1 cellular context compared by ENCODE assay signal in the genomic region with DNA sequence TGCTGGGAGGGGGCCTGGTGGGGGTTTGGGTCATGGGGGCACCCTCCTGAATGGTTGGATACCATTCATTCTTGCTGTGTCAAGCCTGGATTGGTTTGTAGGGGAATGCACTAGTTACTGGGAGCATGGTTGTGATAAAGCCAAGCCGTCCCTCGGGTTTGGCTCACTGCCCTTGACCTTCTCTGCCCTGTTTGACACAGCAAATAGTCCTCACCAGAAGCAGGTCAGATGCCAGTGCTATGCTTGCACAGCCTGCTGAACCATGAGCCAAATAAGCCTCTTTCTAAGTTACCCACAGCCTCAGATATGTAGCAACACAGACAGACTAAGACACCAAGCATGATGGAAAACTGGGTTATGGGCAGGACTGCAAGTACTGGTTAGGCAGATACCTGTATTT.
TF ChIP-seq lines count a peak whose summit lies in the region.

No MANE protein-coding gene starts in this region.

TF ChIP-seq in HepG2, 621 proteins besides CTCF, POLR2A, EP300 and RAD21 (continued from another document and continues in another):
- TF ChIP-seq, protein P1, sequence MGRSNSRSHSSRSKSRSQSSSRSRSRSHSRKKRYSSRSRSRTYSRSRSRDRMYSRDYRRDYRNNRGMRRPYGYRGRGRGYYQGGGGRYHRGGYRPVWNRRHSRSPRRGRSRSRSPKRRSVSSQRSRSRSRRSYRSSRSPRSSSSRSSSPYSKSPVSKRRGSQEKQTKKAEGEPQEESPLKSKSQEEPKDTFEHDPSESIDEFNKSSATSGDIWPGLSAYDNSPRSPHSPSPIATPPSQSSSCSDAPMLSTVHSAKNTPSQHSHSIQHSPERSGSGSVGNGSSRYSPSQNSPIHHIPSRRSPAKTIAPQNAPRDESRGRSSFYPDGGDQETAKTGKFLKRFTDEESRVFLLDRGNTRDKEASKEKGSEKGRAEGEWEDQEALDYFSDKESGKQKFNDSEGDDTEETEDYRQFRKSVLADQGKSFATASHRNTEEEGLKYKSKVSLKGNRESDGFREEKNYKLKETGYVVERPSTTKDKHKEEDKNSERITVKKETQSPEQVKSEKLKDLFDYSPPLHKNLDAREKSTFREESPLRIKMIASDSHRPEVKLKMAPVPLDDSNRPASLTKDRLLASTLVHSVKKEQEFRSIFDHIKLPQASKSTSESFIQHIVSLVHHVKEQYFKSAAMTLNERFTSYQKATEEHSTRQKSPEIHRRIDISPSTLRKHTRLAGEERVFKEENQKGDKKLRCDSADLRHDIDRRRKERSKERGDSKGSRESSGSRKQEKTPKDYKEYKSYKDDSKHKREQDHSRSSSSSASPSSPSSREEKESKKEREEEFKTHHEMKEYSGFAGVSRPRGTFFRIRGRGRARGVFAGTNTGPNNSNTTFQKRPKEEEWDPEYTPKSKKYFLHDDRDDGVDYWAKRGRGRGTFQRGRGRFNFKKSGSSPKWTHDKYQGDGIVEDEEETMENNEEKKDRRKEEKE (IDR thresholded peaks at IDR 0.05) = no peak
- TF ChIP-seq, protein P2, sequence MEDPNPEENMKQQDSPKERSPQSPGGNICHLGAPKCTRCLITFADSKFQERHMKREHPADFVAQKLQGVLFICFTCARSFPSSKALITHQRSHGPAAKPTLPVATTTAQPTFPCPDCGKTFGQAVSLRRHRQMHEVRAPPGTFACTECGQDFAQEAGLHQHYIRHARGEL (CRISPR knock-in tag; IDR thresholded peaks at IDR 0.05) = no peak
- TF ChIP-seq, protein P3, sequence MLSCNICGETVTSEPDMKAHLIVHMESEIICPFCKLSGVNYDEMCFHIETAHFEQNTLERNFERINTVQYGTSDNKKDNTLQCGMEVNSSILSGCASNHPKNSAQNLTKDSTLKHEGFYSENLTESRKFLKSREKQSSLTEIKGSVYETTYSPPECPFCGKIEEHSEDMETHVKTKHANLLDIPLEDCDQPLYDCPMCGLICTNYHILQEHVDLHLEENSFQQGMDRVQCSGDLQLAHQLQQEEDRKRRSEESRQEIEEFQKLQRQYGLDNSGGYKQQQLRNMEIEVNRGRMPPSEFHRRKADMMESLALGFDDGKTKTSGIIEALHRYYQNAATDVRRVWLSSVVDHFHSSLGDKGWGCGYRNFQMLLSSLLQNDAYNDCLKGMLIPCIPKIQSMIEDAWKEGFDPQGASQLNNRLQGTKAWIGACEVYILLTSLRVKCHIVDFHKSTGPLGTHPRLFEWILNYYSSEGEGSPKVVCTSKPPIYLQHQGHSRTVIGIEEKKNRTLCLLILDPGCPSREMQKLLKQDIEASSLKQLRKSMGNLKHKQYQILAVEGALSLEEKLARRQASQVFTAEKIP (CRISPR knock-in tag; IDR thresholded peaks at IDR 0.05; ENCODE audit: borderline replicate concordance) = no peak
- TF ChIP-seq SRY (CRISPR knock-in tag; IDR thresholded peaks at IDR 0.05) = no peak
- peak; percentile 81 for TF ChIP-seq TARDBP (CRISPR knock-in tag; IDR thresholded peaks at IDR 0.05)
- TF ChIP-seq ZNF546 (CRISPR knock-in tag; conservative IDR thresholded peaks at IDR 0.05) = no peak
- no peak for TF ChIP-seq ZNF326 (CRISPR knock-in tag; IDR thresholded peaks at IDR 0.05; ENCODE audit: borderline replicate concordance)
- TF ChIP-seq ZEB1 (IDR thresholded peaks at IDR 0.05; ENCODE audit: insufficient replicate concordance, low read depth) = no peak
- TF ChIP-seq, protein P4, sequence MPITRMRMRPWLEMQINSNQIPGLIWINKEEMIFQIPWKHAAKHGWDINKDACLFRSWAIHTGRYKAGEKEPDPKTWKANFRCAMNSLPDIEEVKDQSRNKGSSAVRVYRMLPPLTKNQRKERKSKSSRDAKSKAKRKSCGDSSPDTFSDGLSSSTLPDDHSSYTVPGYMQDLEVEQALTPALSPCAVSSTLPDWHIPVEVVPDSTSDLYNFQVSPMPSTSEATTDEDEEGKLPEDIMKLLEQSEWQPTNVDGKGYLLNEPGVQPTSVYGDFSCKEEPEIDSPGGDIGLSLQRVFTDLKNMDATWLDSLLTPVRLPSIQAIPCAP (CRISPR knock-in tag; IDR thresholded peaks at IDR 0.05; ENCODE audit: low read depth) = no peak
- no peak for TF ChIP-seq TAF1 (CRISPR knock-in tag; IDR thresholded peaks at IDR 0.05)
- TF ChIP-seq FOXC1 (CRISPR knock-in tag; IDR thresholded peaks at IDR 0.05; ENCODE audit: borderline replicate concordance) = no peak
- TF ChIP-seq NFE2 (CRISPR knock-in tag; IDR thresholded peaks at IDR 0.05) = no peak
- no peak for TF ChIP-seq ZFP90 (CRISPR knock-in tag; IDR thresholded peaks at IDR 0.05; ENCODE audit: borderline replicate concordance)
- no peak for TF ChIP-seq ZNF282 (IDR thresholded peaks at IDR 0.05; ENCODE audit: partially characterized antibody)
- TF ChIP-seq ARHGAP35 (CRISPR knock-in tag; IDR thresholded peaks at IDR 0.05; ENCODE audit: borderline replicate concordance) = no peak
- TF ChIP-seq CBX2 (IDR thresholded peaks at IDR 0.05; ENCODE audit: low read depth, low read length) = no peak
- TF ChIP-seq CBX2 (CRISPR knock-in tag; IDR thresholded peaks at IDR 0.05; ENCODE audit: low read depth) = no peak
- TF ChIP-seq ZNF549 (CRISPR knock-in tag; IDR thresholded peaks at IDR 0.05) = no peak
- TF ChIP-seq FOSL2 (CRISPR knock-in tag; IDR thresholded peaks at IDR 0.05) = peak; percentile 68
- TF ChIP-seq ZNF260 (CRISPR knock-in tag; IDR thresholded peaks at IDR 0.05; ENCODE audit: borderline replicate concordance, low read depth) = no peak
- peak; percentile 78; the same call in 1 of the 2 replicates for TF ChIP-seq ZNF124 (CRISPR knock-in tag; IDR thresholded peaks at IDR 0.05)
- TF ChIP-seq, protein P5, sequence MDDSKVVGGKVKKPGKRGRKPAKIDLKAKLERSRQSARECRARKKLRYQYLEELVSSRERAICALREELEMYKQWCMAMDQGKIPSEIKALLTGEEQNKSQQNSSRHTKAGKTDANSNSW (CRISPR knock-in tag; IDR thresholded peaks at IDR 0.05; ENCODE audit: borderline replicate concordance) = no peak
- TF ChIP-seq NFATC3 (CRISPR knock-in tag; IDR thresholded peaks at IDR 0.05) = no peak
- peak; percentile 61; the same call in 1 of the 2 replicates for TF ChIP-seq YEATS2 (CRISPR knock-in tag; IDR thresholded peaks at IDR 0.05; ENCODE audit: borderline replicate concordance)
- TF ChIP-seq PRPF4 (IDR thresholded peaks at IDR 0.05; ENCODE audit: low read depth, low read length, poor library complexity, severe bottlenecking) = no peak
- TF ChIP-seq CCDC6 (CRISPR knock-in tag; IDR thresholded peaks at IDR 0.05) = no peak
- TF ChIP-seq ZFP82 (CRISPR knock-in tag; IDR thresholded peaks at IDR 0.05; ENCODE audit: borderline replicate concordance) = no peak
- TF ChIP-seq, protein P6, sequence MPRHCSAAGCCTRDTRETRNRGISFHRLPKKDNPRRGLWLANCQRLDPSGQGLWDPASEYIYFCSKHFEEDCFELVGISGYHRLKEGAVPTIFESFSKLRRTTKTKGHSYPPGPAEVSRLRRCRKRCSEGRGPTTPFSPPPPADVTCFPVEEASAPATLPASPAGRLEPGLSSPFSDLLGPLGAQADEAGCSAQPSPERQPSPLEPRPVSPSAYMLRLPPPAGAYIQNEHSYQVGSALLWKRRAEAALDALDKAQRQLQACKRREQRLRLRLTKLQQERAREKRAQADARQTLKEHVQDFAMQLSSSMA (CRISPR knock-in tag; IDR thresholded peaks at IDR 0.05) = no peak
- no peak for TF ChIP-seq ZSCAN30 (CRISPR knock-in tag; IDR thresholded peaks at IDR 0.05)
- no peak for TF ChIP-seq ZNF138 (CRISPR knock-in tag; IDR thresholded peaks at IDR 0.05; ENCODE audit: low read depth)
- TF ChIP-seq ZNF354B (CRISPR knock-in tag; IDR thresholded peaks at IDR 0.05) = no peak
- no peak for TF ChIP-seq ZNF33A (CRISPR knock-in tag; IDR thresholded peaks at IDR 0.05; ENCODE audit: borderline replicate concordance)
- TF ChIP-seq, protein P7, sequence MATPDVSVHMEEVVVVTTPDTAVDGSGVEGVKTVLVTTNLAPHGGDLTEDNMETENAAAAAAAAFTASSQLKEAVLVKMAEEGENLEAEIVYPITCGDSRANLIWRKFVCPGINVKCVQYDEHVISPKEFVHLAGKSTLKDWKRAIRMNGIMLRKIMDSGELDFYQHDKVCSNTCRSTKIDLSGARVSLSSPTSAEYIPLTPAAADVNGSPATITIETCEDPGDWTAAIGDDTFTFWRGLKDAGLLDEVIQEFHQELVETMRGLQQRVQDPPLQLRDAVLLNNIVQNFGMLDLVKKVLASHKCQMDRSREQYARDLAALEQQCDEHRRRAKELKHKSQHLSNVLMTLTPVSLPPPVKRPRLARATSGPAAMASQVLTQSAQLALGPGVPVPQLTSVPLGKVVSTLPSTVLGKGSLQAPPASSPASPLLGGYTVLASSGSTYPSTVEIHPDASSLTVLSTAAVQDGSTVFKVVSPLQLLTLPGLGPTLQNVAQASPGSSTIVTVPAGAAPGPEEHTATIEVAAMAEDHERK (CRISPR knock-in tag; IDR thresholded peaks at IDR 0.05; ENCODE audit: low read depth) = no peak
- no peak for TF ChIP-seq NCOA5 (CRISPR knock-in tag; IDR thresholded peaks at IDR 0.05)
- TF ChIP-seq ZBTB21 (CRISPR knock-in tag; IDR thresholded peaks at IDR 0.05) = no peak
- TF ChIP-seq ZFP41 (CRISPR knock-in tag; IDR thresholded peaks at IDR 0.05; ENCODE audit: borderline replicate concordance) = no peak
- TF ChIP-seq ZSCAN22 (CRISPR knock-in tag; IDR thresholded peaks at IDR 0.05) = no peak
- TF ChIP-seq SP2 (CRISPR knock-in tag; IDR thresholded peaks at IDR 0.05) = no peak
- TF ChIP-seq NCOA2 (CRISPR knock-in tag; IDR thresholded peaks at IDR 0.05) = peak; percentile 76
- no peak for TF ChIP-seq KDM1A (CRISPR knock-in tag; IDR thresholded peaks at IDR 0.05)
- TF ChIP-seq AGO2 (optimal IDR thresholded peaks at IDR 0.05; ENCODE audit: low read depth, low read length) = no peak
- peak; percentile 84; the same call in 1 of the 2 replicates for TF ChIP-seq RFXAP (CRISPR knock-in tag; IDR thresholded peaks at IDR 0.05; ENCODE audit: borderline replicate concordance)
- TF ChIP-seq, protein P8, sequence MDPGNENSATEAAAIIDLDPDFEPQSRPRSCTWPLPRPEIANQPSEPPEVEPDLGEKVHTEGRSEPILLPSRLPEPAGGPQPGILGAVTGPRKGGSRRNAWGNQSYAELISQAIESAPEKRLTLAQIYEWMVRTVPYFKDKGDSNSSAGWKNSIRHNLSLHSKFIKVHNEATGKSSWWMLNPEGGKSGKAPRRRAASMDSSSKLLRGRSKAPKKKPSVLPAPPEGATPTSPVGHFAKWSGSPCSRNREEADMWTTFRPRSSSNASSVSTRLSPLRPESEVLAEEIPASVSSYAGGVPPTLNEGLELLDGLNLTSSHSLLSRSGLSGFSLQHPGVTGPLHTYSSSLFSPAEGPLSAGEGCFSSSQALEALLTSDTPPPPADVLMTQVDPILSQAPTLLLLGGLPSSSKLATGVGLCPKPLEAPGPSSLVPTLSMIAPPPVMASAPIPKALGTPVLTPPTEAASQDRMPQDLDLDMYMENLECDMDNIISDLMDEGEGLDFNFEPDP (CRISPR knock-in tag; conservative IDR thresholded peaks at IDR 0.05) = no peak
- TF ChIP-seq ZNF644 (CRISPR knock-in tag; IDR thresholded peaks at IDR 0.05; ENCODE audit: low read depth) = peak; percentile 66; the same call in 1 of the 2 replicates
- TF ChIP-seq, protein P9, sequence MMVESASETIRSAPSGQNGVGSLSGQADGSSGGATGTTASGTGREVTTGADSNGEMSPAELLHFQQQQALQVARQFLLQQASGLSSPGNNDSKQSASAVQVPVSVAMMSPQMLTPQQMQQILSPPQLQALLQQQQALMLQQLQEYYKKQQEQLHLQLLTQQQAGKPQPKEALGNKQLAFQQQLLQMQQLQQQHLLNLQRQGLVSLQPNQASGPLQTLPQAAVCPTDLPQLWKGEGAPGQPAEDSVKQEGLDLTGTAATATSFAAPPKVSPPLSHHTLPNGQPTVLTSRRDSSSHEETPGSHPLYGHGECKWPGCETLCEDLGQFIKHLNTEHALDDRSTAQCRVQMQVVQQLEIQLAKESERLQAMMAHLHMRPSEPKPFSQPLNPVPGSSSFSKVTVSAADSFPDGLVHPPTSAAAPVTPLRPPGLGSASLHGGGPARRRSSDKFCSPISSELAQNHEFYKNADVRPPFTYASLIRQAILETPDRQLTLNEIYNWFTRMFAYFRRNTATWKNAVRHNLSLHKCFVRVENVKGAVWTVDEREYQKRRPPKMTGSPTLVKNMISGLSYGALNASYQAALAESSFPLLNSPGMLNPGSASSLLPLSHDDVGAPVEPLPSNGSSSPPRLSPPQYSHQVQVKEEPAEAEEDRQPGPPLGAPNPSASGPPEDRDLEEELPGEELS (CRISPR knock-in tag; IDR thresholded peaks at IDR 0.05) = 0 out of 2 replicates have a peak, but pooled peaks have one; percentile 26
- no peak for TF ChIP-seq ZNF773 (CRISPR knock-in tag; IDR thresholded peaks at IDR 0.05; ENCODE audit: borderline replicate concordance)
- TF ChIP-seq NR1H2 (CRISPR knock-in tag; IDR thresholded peaks at IDR 0.05; ENCODE audit: borderline replicate concordance, low read depth) = no peak
- TF ChIP-seq NR2C2 (CRISPR knock-in tag; IDR thresholded peaks at IDR 0.05; ENCODE audit: borderline replicate concordance) = peak; percentile 82
- TF ChIP-seq SPEN (CRISPR knock-in tag; IDR thresholded peaks at IDR 0.05; ENCODE audit: low read depth) = peak; percentile 47; the same call in 1 of the 2 replicates
- TF ChIP-seq, protein P10, sequence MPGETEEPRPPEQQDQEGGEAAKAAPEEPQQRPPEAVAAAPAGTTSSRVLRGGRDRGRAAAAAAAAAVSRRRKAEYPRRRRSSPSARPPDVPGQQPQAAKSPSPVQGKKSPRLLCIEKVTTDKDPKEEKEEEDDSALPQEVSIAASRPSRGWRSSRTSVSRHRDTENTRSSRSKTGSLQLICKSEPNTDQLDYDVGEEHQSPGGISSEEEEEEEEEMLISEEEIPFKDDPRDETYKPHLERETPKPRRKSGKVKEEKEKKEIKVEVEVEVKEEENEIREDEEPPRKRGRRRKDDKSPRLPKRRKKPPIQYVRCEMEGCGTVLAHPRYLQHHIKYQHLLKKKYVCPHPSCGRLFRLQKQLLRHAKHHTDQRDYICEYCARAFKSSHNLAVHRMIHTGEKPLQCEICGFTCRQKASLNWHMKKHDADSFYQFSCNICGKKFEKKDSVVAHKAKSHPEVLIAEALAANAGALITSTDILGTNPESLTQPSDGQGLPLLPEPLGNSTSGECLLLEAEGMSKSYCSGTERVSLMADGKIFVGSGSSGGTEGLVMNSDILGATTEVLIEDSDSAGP (CRISPR knock-in tag; IDR thresholded peaks at IDR 0.05; ENCODE audit: borderline replicate concordance) = no peak; the same call in 1 of the 2 replicates
- TF ChIP-seq, protein P11, sequence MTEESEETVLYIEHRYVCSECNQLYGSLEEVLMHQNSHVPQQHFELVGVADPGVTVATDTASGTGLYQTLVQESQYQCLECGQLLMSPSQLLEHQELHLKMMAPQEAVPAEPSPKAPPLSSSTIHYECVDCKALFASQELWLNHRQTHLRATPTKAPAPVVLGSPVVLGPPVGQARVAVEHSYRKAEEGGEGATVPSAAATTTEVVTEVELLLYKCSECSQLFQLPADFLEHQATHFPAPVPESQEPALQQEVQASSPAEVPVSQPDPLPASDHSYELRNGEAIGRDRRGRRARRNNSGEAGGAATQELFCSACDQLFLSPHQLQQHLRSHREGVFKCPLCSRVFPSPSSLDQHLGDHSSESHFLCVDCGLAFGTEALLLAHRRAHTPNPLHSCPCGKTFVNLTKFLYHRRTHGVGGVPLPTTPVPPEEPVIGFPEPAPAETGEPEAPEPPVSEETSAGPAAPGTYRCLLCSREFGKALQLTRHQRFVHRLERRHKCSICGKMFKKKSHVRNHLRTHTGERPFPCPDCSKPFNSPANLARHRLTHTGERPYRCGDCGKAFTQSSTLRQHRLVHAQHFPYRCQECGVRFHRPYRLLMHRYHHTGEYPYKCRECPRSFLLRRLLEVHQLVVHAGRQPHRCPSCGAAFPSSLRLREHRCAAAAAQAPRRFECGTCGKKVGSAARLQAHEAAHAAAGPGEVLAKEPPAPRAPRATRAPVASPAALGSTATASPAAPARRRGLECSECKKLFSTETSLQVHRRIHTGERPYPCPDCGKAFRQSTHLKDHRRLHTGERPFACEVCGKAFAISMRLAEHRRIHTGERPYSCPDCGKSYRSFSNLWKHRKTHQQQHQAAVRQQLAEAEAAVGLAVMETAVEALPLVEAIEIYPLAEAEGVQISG (CRISPR knock-in tag; IDR thresholded peaks at IDR 0.05) = peak; percentile 80
- no peak for TF ChIP-seq GTF3A (CRISPR knock-in tag; conservative IDR thresholded peaks at IDR 0.05)
